Comparison of ENCODE assay signal across 9 cellular contexts in the genomic region with DNA sequence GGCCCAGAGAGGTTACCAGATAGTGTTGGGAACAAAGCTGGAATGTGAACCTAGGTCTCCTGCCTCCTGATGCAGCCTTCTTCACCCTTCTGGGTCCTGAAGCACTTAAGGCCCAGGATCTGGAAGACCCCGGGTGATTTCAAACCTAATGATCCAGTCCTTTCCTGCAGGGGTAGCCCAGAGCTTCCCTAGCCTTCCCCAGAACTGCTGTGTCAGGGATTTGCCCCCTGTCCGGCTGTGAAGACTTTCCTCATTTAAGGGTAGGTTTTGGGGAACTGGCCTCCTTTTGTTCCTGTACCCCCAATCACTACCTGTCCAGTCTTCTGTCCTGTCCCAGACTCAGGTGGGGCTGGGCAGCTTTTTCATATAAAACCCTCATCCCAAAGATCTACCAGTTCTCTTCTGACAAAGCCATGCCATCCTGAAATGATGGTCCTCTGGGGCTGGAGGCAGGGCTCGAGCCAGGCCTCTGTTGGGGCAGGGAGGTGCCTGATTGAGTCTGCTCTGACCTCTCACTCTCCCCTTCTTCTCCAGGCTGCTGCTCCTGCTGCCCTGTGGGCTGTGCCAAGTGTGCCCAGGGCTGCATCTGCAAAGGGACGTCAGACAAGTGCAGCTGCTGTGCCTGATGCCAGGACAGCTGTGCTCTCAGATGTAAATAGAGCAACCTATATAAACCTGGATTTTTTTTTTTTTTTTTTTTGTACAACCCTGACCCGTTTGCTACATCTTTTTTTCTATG. TPM values are rescaled to one million over a fixed set of nuclear protein-coding genes. Genes with fewer than 3 reads are reported as not detected.
A peak's percentile ranks its signal among the peaks of the same experiment; 100 is the strongest.
DNase-seq lines count a peak whose midpoint lies in the region; ATAC-seq, FAIRE-seq and TF ChIP-seq lines count a peak whose summit lies in the region.
"Had no signal": no experiment of that assay in that cellular context is flagged by ENCODE, and none has a peak within 500 bp of the region (broad histone marks: within the 10 kb centered on the region; RNA-seq: fewer than 3 reads in every experiment).

No MANE protein-coding gene starts in this region.

- H4K5ac ChIP-seq in H1 (ENCODE audit: insufficient read length, low read depth, low read length): no peak overlapping the region

- H3K27me3 ChIP-seq in CD4-positive, CD25-positive, alpha-beta regulatory T cell (ENCODE audit: control insufficient read depth, insufficient read depth, low read length): no peaks in the 10 kb centered on the region
- no peaks in the 10 kb centered on the region for H3K27me3 ChIP-seq in OCI-LY3 (ENCODE audit: low read depth, low read length)
- peaks cover 0 to 34% (median 20%) of the 10 kb centered on the region in 4 experiments; a peak in 5 of 7 replicates for H3K27me3 ChIP-seq in H1 (replicated peaks in 1 of 4; ENCODE audit: control insufficient read depth in 3 of 4, extremely low read depth in 1 of 4, insufficient read depth in 3 of 4, low read length in 3 of 4)

- no peaks in the 10 kb centered on the region for H4K20me1 ChIP-seq in OCI-LY3 (ENCODE audit: insufficient read depth, low read length)
- peaks cover 0 to 1% of the 10 kb centered on the region in 2 experiments for H4K20me1 ChIP-seq in H1 (replicated peaks in 1 of 2; ENCODE audit: control insufficient read depth in 1 of 2, insufficient read depth in 2 of 2, low read length in 2 of 2)

- no peak for DNase-seq in CD4-positive, CD25-positive, alpha-beta regulatory T cell
- no peak for DNase-seq in H1 (ENCODE audit: low read depth in 1 of 2, low spot score in 2 of 2)
- no peak for DNase-seq in nephron progenitor cell
- DNase-seq in HEK293T (ENCODE audit: extremely low spot score): no peak
- DNase-seq: NK-92 treated with Interleukin-12 subunit alpha and Interleukin-12 subunit beta, amount 100 ng/mL, for 24 hours had no signal

- no peak overlapping the region for H4K8ac ChIP-seq in H1 (ENCODE audit: extremely low read depth, insufficient read depth, low read length)

- H2BK5ac ChIP-seq in H1 (ENCODE audit: low read depth, low read length): no peak overlapping the region

- no peak overlapping the region for H3K4ac ChIP-seq in H1 (replicated peaks; ENCODE audit: insufficient read length, low read depth, low read length)

- peak overlapping the region in 2 of 3 donors; percentile 46 to 96 for H3K27ac Mint-ChIP-seq in CD4-positive, CD25-positive, alpha-beta regulatory T cell
- H3K27ac Mint-ChIP-seq in nephron progenitor cell: no peak overlapping the region

- POLR2A ChIA-PET in H1 (lab: Charles Lee; ENCODE audit: partially characterized antibody): interaction anchor here (0.6 to 12.9 kb wide), 17 partner anchors 7 to 163 kb away, joined by 3 to 205 read pairs (median 5); a partner anchor contains a TSS
- POLR2A ChIA-PET in HEK293T (lab: Yijun Ruan, JAX): interaction anchor here (1.9 kb wide), 1 partner anchor 19 kb away, joined by 6 read pairs; no protein-coding TSS in a partner anchor

- no peak for TF ChIP-seq RAD21 in H1 (IDR thresholded peaks at IDR 0.05 in 1 of 2, conservative IDR thresholded peaks at IDR 0.05 in 1 of 2; ENCODE audit: low read depth in 2 of 2, low read length in 2 of 2)

- H3K79me2 ChIP-seq in OCI-LY3 (ENCODE audit: low read length): no peaks in the 10 kb centered on the region
- H3K79me2 ChIP-seq in H1 (ENCODE audit: control insufficient read depth in 1 of 2, insufficient read depth in 2 of 2, low read length in 2 of 2): no peaks in the 10 kb centered on the region

- no peaks in the 10 kb centered on the region; the same call in 1 of the 2 replicates for H3K79me1 ChIP-seq in H1 (ENCODE audit: low read depth, low read length)

- H3K4me1 Mint-ChIP-seq in CD4-positive, CD25-positive, alpha-beta regulatory T cell: peaks cover 10 to 30% (median 22%) of the 10 kb centered on the region in 4 donors
- peaks cover 14% of the 10 kb centered on the region for H3K4me1 Mint-ChIP-seq in nephron progenitor cell

- no peak overlapping the region for H2BK15ac ChIP-seq in H1 (ENCODE audit: low read length)

- H3K4me2 ChIP-seq in OCI-LY3 (ENCODE audit: low read length): peak overlapping the region; percentile 99
- peak overlapping the region; percentile 97 to 100 for H3K4me2 ChIP-seq in H1 (ENCODE audit: insufficient read depth in 1 of 2, low read depth in 2 of 2, low read length in 2 of 2)

- H2BK20ac ChIP-seq in H1 (ENCODE audit: low read length): no peak overlapping the region

- WGBS in H1 (ENCODE audit: extremely low coverage in 1 of 2, insufficient coverage in 1 of 2, insufficient read length in 1 of 2, insufficient replicate concordance in 2 of 2, low coverage in 1 of 2, low lambda C conversion rate in 2 of 2, missing lambda C conversion rate in 1 of 2), 2 experiments: 74% methylated on average over 5 of the region's 5 CpGs; no CpG with 5 or more reads in 1 of the 2 experiments

- H2BK120ac ChIP-seq in H1 (replicated peaks; ENCODE audit: low read depth, low read length): no peak overlapping the region

- peaks cover 0 to 4% (median 0%) of the 10 kb centered on the region in 7 donors for H3K9me3 Mint-ChIP-seq in CD4-positive, CD25-positive, alpha-beta regulatory T cell
- H3K9me3 Mint-ChIP-seq in nephron progenitor cell: peaks cover 26% of the 10 kb centered on the region

- peaks cover 29% of the 10 kb centered on the region for H3K4me1 ChIP-seq in CD4-positive, CD25-positive, alpha-beta regulatory T cell (ENCODE audit: control insufficient read depth, insufficient read depth, low read length, poor library complexity, severe bottlenecking)
- H3K4me1 ChIP-seq in OCI-LY3 (ENCODE audit: low read length) (peaks cover 14% of the 10 kb centered on the region), H1 (replicated peaks in 1 of 4; ENCODE audit: control insufficient read depth in 3 of 4, insufficient read depth in 4 of 4, low read length in 3 of 4) (peaks cover 0 to 19% (median 8%) of the 10 kb centered on the region in 4 experiments; a peak in 6 of 7 replicates)

- no peak overlapping the region for H2AK5ac ChIP-seq in H1 (ENCODE audit: low read depth, low read length)

- H3K9ac ChIP-seq in OCI-LY3 (ENCODE audit: low read length) (peak overlapping the region; percentile 78; the same call in 1 of the 2 replicates), H1 (replicated peaks in 1 of 4; ENCODE audit: extremely low read depth in 1 of 4, low read depth in 3 of 4, low read length in 3 of 4) (no peak overlapping the region)

- TF ChIP-seq EP300 in H1 (IDR thresholded peaks at IDR 0.05; ENCODE audit: borderline replicate concordance in 1 of 2, low read depth in 2 of 2, low read length in 2 of 2): no peak

- H3K4me3 Mint-ChIP-seq in CD4-positive, CD25-positive, alpha-beta regulatory T cell: peak overlapping the region; percentile 95 to 97 (median 96)
- H3K4me3 Mint-ChIP-seq in nephron progenitor cell: peak overlapping the region; percentile 89

- peak overlapping the region; percentile 94 for H3K4me3 ChIP-seq in CD4-positive, CD25-positive, alpha-beta regulatory T cell (ENCODE audit: low read depth, low read length)
- H3K4me3 ChIP-seq in OCI-LY3 (ENCODE audit: low read length): peak overlapping the region; percentile 94
- peak overlapping the region in 2 of 4 experiments; percentile 76 to 77; a peak in 3 of 8 replicates for H3K4me3 ChIP-seq in H1 (ENCODE audit: extremely low read depth in 1 of 4, insufficient read depth in 2 of 4, low read depth in 3 of 4, low read length in 4 of 4)

- H3K23me2 ChIP-seq in H1 (ENCODE audit: low read depth, low read length): peaks cover 10% of the 10 kb centered on the region

- H3K18ac ChIP-seq in H1 (ENCODE audit: extremely low read depth, low read length): no peak overlapping the region; the same call in 1 of the 2 replicates

- no peak overlapping the region for H3K14ac ChIP-seq in H1 (ENCODE audit: insufficient read length)

- ATAC-seq in CD4-positive, CD25-positive, alpha-beta regulatory T cell (ENCODE audit: low read depth in 2 of 2): no peak
- ATAC-seq in HG02610 (IDR thresholded peaks at IDR 0.05; ENCODE audit: unreplicated experiment) (no peak), HG02571 (IDR thresholded peaks at IDR 0.05; ENCODE audit: unreplicated experiment) (no peak), HG03139 (IDR thresholded peaks at IDR 0.05; ENCODE audit: unreplicated experiment) (no peak)

- H2AFZ ChIP-seq in OCI-LY3 (ENCODE audit: low read depth, low read length) (no peak overlapping the region), H1 (ENCODE audit: low read length) (no peak overlapping the region)

- no peak overlapping the region for H2BK12ac ChIP-seq in H1 (ENCODE audit: low read depth, low read length)

- no peak overlapping the region for H4K91ac ChIP-seq in H1 (replicated peaks; ENCODE audit: insufficient read length, low read length)

- FAIRE-seq in H1 (lab: Jason Lieb, UNC): no peak

- H3K56ac ChIP-seq in H1 (replicated peaks; ENCODE audit: insufficient read length, low read depth, low read length): no peak overlapping the region

- no peaks in the 10 kb centered on the region for H3K36me3 ChIP-seq in CD4-positive, CD25-positive, alpha-beta regulatory T cell (ENCODE audit: control insufficient read depth, insufficient read depth, low read length)
- H3K36me3 ChIP-seq in OCI-LY3 (replicated peaks; ENCODE audit: low read depth, low read length) (no peaks in the 10 kb centered on the region), H1 (ENCODE audit: control insufficient read depth in 2 of 4, insufficient read depth in 4 of 4, low read length in 3 of 4) (peaks cover 0 to 3% (median 0%) of the 10 kb centered on the region in 4 experiments; a peak in 1 of 8 replicates)

- no peaks in the 10 kb centered on the region for H3K9me3 ChIP-seq in CD4-positive, CD25-positive, alpha-beta regulatory T cell (ENCODE audit: control insufficient read depth in 2 of 2, low read length in 2 of 2)
- H3K9me3 ChIP-seq in OCI-LY3 (ENCODE audit: insufficient read depth, low read length): no peaks in the 10 kb centered on the region
- H3K9me3 ChIP-seq in H1 (ENCODE audit: insufficient read depth in 2 of 2, low read depth in 1 of 2, low read length in 1 of 2): no peaks in the 10 kb centered on the region

- H3K27me3 Mint-ChIP-seq in CD4-positive, CD25-positive, alpha-beta regulatory T cell: no peaks in the 10 kb centered on the region
- H3K27me3 Mint-ChIP-seq in nephron progenitor cell (ENCODE audit: low read depth, poor library complexity): peaks cover 50% of the 10 kb centered on the region

- no peak overlapping the region for H3K23ac ChIP-seq in H1 (ENCODE audit: insufficient read length)

- TF ChIP-seq POLR2A in H1 (IDR thresholded peaks at IDR 0.05; ENCODE audit: control extremely low read depth in 1 of 2, low read depth in 2 of 2, low read length in 2 of 2): no peak

- CTCF ChIA-PET in H1 (lab: Charles Lee; ENCODE audit: partially characterized antibody) (interaction anchor here (0.9 to 4.5 kb wide), 8 partner anchors 11 to 168 kb away, joined by 3 to 37 read pairs (median 4); no protein-coding TSS in a partner anchor), HEK293T (lab: Yijun Ruan, JAX) (interaction anchor here (0.7 kb wide), 2 partner anchors 80 to 677 kb away, joined by 3 read pairs; no protein-coding TSS in a partner anchor)

- peaks cover 18% of the 10 kb centered on the region for H3K36me3 Mint-ChIP-seq in CD4-positive, CD25-positive, alpha-beta regulatory T cell
- H3K36me3 Mint-ChIP-seq in nephron progenitor cell (ENCODE audit: low read depth): peaks cover 8% of the 10 kb centered on the region

- no peak for TF ChIP-seq CTCF in OCI-LY3 (IDR thresholded peaks at IDR 0.05; ENCODE audit: low read depth, low read length)
- TF ChIP-seq CTCF in H1 (IDR thresholded peaks at IDR 0.05; ENCODE audit: control extremely low read depth in 1 of 3, insufficient read depth in 1 of 3, low read depth in 1 of 3, low read length in 3 of 3): no peak
- TF ChIP-seq CTCF in nephron progenitor cell (IDR thresholded peaks at IDR 0.05): no peak

- H3K27ac ChIP-seq in CD4-positive, CD25-positive, alpha-beta regulatory T cell (ENCODE audit: insufficient read depth, low read length, poor library complexity, severe bottlenecking): no peak overlapping the region
- H3K27ac ChIP-seq in OCI-LY3 (ENCODE audit: low read length): no peak overlapping the region
- no peak overlapping the region for H3K27ac ChIP-seq in H1 (ENCODE audit: low read depth, low read length)

RNA-seq across cellular contexts. Expression of a gene that starts 1.3 kb away (rescaled TPM):
- total RNA-seq in CD4-positive, CD25-positive, alpha-beta regulatory T cell: 20.2 TPM
- polyA plus RNA-seq in CD4-positive, CD25-positive, alpha-beta regulatory T cell: 100 to 1,000 TPM; 125 to 231 (median 159) TPM
- total RNA-seq in H1 (2021; fragmentation: NEBNext Ultra II Directional; extraction: Animal tissue kit (Norgen Biotek cat#: 25700)): 52.4 and 64.5 TPM in 2 replicates
- 1,060 and 1,247 TPM in 2 replicates for polyA plus RNA-seq in H1 (2011; rRNA removed)
- 367 TPM for polyA plus RNA-seq in H1 (2011; cell fraction: cytosol; rRNA removed)
- 218 TPM for polyA plus RNA-seq in H1 (2011; cell fraction: nucleus; rRNA removed)
- 186 to 295 TPM (median 252 TPM) in 4 replicates for polyA plus RNA-seq in H1 (2012, experiment 1 of 2)
- polyA plus RNA-seq in H1 (2012, experiment 2 of 2): 207 TPM
- polyA plus RNA-seq in H1 (2013, experiment 1 of 2): 723 TPM
- 732 TPM for polyA plus RNA-seq in H1 (2013, experiment 2 of 2)
- 129 and 205 TPM in 2 replicates for polyA minus RNA-seq in H1 (2011; rRNA and poly(A)+ RNA removed)
- 135 TPM for polyA minus RNA-seq in H1 (2011; cell fraction: cytosol; rRNA and poly(A)+ RNA removed)
- 83.1 TPM for polyA minus RNA-seq in H1 (2011; cell fraction: nucleus; rRNA and poly(A)+ RNA removed)

RNA-seq across cellular contexts. Expression of a gene that starts 14.0 kb away (rescaled TPM):
- not detected for total RNA-seq in CD4-positive, CD25-positive, alpha-beta regulatory T cell
- not detected for polyA plus RNA-seq in CD4-positive, CD25-positive, alpha-beta regulatory T cell
- 11.9 and 12.6 TPM in 2 replicates for total RNA-seq in H1 (2021; fragmentation: NEBNext Ultra II Directional; extraction: Animal tissue kit (Norgen Biotek cat#: 25700))
- polyA plus RNA-seq in H1 (2011; rRNA removed): 95.7 and 127 TPM in 2 replicates
- polyA plus RNA-seq in H1 (2011; cell fraction: cytosol; rRNA removed): 85.8 TPM
- polyA plus RNA-seq in H1 (2011; cell fraction: nucleus; rRNA removed): 84.0 TPM
- 129 to 304 TPM (median 167 TPM) in 4 replicates for polyA plus RNA-seq in H1 (2012, experiment 1 of 2)
- 537 TPM for polyA plus RNA-seq in H1 (2012, experiment 2 of 2)
- 220 TPM for polyA plus RNA-seq in H1 (2013, experiment 1 of 2)
- polyA plus RNA-seq in H1 (2013, experiment 2 of 2): 240 TPM
- polyA minus RNA-seq in H1 (2011; rRNA and poly(A)+ RNA removed): 18.8 and 19.5 TPM in 2 replicates
- polyA minus RNA-seq in H1 (2011; cell fraction: cytosol; rRNA and poly(A)+ RNA removed): 57.0 TPM
- 22.4 TPM for polyA minus RNA-seq in H1 (2011; cell fraction: nucleus; rRNA and poly(A)+ RNA removed)

RNA-seq across cellular contexts. Expression of a gene that starts 15.7 kb away (rescaled TPM):
- not detected for total RNA-seq in CD4-positive, CD25-positive, alpha-beta regulatory T cell
- polyA plus RNA-seq in CD4-positive, CD25-positive, alpha-beta regulatory T cell: not detected
- total RNA-seq in H1 (2021; fragmentation: NEBNext Ultra II Directional; extraction: Animal tissue kit (Norgen Biotek cat#: 25700)): 17.7 and 19.7 TPM in 2 replicates
- 515 and 909 TPM in 2 replicates for polyA plus RNA-seq in H1 (2011; rRNA removed)
- polyA plus RNA-seq in H1 (2011; cell fraction: cytosol; rRNA removed): 461 TPM
- polyA plus RNA-seq in H1 (2011; cell fraction: nucleus; rRNA removed): 281 TPM
- polyA plus RNA-seq in H1 (2012, experiment 1 of 2): 282 to 660 TPM (median 308 TPM) in 4 replicates
- polyA plus RNA-seq in H1 (2012, experiment 2 of 2): 1,375 TPM
- polyA plus RNA-seq in H1 (2013, experiment 1 of 2): 553 TPM
- polyA plus RNA-seq in H1 (2013, experiment 2 of 2): 605 TPM
- polyA minus RNA-seq in H1 (2011; rRNA and poly(A)+ RNA removed): 110 and 143 TPM in 2 replicates
- polyA minus RNA-seq in H1 (2011; cell fraction: cytosol; rRNA and poly(A)+ RNA removed): 63.0 TPM
- 55.0 TPM for polyA minus RNA-seq in H1 (2011; cell fraction: nucleus; rRNA and poly(A)+ RNA removed)

RNA-seq across cellular contexts. Expression of a gene that starts 25.8 kb away (rescaled TPM):
- total RNA-seq in CD4-positive, CD25-positive, alpha-beta regulatory T cell: 6.8 TPM
- polyA plus RNA-seq in CD4-positive, CD25-positive, alpha-beta regulatory T cell: 10 to 100 TPM; 26.0 to 88.5 (median 37.1) TPM
- total RNA-seq in H1 (2021; fragmentation: NEBNext Ultra II Directional; extraction: Animal tissue kit (Norgen Biotek cat#: 25700)): 5.2 and 5.9 TPM in 2 replicates
- polyA plus RNA-seq in H1 (2011; rRNA removed): 20.8 and 28.2 TPM in 2 replicates
- polyA plus RNA-seq in H1 (2011; cell fraction: cytosol; rRNA removed): 19.2 TPM
- polyA plus RNA-seq in H1 (2011; cell fraction: nucleus; rRNA removed): 15.5 TPM
- 32.8 to 54.9 TPM (median 39.1 TPM) in 4 replicates for polyA plus RNA-seq in H1 (2012, experiment 1 of 2)
- 72.3 TPM for polyA plus RNA-seq in H1 (2012, experiment 2 of 2)
- polyA plus RNA-seq in H1 (2013, experiment 1 of 2): 64.0 TPM
- polyA plus RNA-seq in H1 (2013, experiment 2 of 2): 65.9 TPM
- 14.4 and 15.9 TPM in 2 replicates for polyA minus RNA-seq in H1 (2011; rRNA and poly(A)+ RNA removed)
- 10.0 TPM for polyA minus RNA-seq in H1 (2011; cell fraction: cytosol; rRNA and poly(A)+ RNA removed)
- polyA minus RNA-seq in H1 (2011; cell fraction: nucleus; rRNA and poly(A)+ RNA removed): 6.6 TPM

RNA-seq across cellular contexts. Expression of a gene that starts 31.9 kb away (rescaled TPM):
- total RNA-seq in CD4-positive, CD25-positive, alpha-beta regulatory T cell: not detected
- not detected for polyA plus RNA-seq in CD4-positive, CD25-positive, alpha-beta regulatory T cell
- not detected in 2 replicates for total RNA-seq in H1 (2021; fragmentation: NEBNext Ultra II Directional; extraction: Animal tissue kit (Norgen Biotek cat#: 25700))
- not detected in 2 replicates for polyA plus RNA-seq in H1 (2011; rRNA removed)
- polyA plus RNA-seq in H1 (2011; cell fraction: cytosol; rRNA removed): not detected
- not detected for polyA plus RNA-seq in H1 (2011; cell fraction: nucleus; rRNA removed)
- polyA plus RNA-seq in H1 (2012, experiment 1 of 2): not detected in 4 replicates
- polyA plus RNA-seq in H1 (2012, experiment 2 of 2): not detected
- polyA plus RNA-seq in H1 (2013, experiment 1 of 2): not detected
- polyA plus RNA-seq in H1 (2013, experiment 2 of 2): not detected
- polyA minus RNA-seq in H1 (2011; rRNA and poly(A)+ RNA removed): not detected in 2 replicates
- not detected for polyA minus RNA-seq in H1 (2011; cell fraction: cytosol; rRNA and poly(A)+ RNA removed)
- not detected for polyA minus RNA-seq in H1 (2011; cell fraction: nucleus; rRNA and poly(A)+ RNA removed)

Comparison
In these comparisons a context has a peak if more than half of its experiments do, and no peak if none do; other contexts are left out.
1. RNA of a gene that starts 14.0 kb away (total RNA-seq): 11.9 to 12.6 TPM in H1; not detected in CD4-positive, CD25-positive, alpha-beta regulatory T cell (single experiment); every median in the first group is over 10 times any median in the second.
2. RNA of a gene that starts 15.7 kb away (total RNA-seq): 17.7 to 19.7 TPM in H1; not detected in CD4-positive, CD25-positive, alpha-beta regulatory T cell (single experiment); every median in the first group is over 10 times any median in the second.